In genomic region chr16:49854227-49855203, GRCh38 we compare ENCODE assay signal across 9 cellular contexts. TPM values are rescaled to one million over a fixed set of nuclear protein-coding genes. Genes with fewer than 3 reads are reported as not detected.
DNase-seq lines count a peak whose midpoint lies in the region; ATAC-seq, FAIRE-seq and TF ChIP-seq lines count a peak whose summit lies in the region.
"Had no signal": no experiment of that assay in that cellular context is flagged by ENCODE, and none has a peak within 500 bp of the region (broad histone marks: within the 10 kb centered on the region; RNA-seq: fewer than 3 reads in every experiment).

No MANE protein-coding gene starts in this region.

- no peaks in the 10 kb centered on the region for H3K79me2 ChIP-seq in fibroblast of lung (ENCODE audit: control insufficient read depth, insufficient read depth, low read length)

- no peak for DNase-seq in RWPE1 (ENCODE audit: low spot score)
- peak in 1 of 2 donors; percentile 43 for DNase-seq in fibroblast of lung (ENCODE audit: low read depth in 2 of 2)
- peak; percentile 37 for DNase-seq in neuronal stem cell (ENCODE audit: low spot score)
- no peak for DNase-seq in frontal cortex (ENCODE audit: low spot score in 2 of 2)
- DNase-seq in CD1c-positive myeloid dendritic cell (ENCODE audit: extremely low spot score) = no peak
- no peak for DNase-seq in cerebellar cortex (ENCODE audit: low spot score)

- no peaks in the 10 kb centered on the region for H3K36me3 ChIP-seq in BLaER1 treated with 17β-estradiol and CSF1 and Interleukin-3, amounts not matched to agents 10 nM and 100 nM
- no peaks in the 10 kb centered on the region for H3K36me3 ChIP-seq in fibroblast of lung (ENCODE audit: control insufficient read depth, insufficient read depth, low read length)
- H3K36me3 ChIP-seq in neuronal stem cell (replicated peaks in 1 of 2; ENCODE audit: control insufficient read depth in 2 of 2, insufficient read depth in 2 of 2, low read length in 2 of 2) = peaks cover 0 to 10% of the 10 kb centered on the region in 2 donors

- ATAC-seq in GM21526 (IDR thresholded peaks at IDR 0.05; ENCODE audit: low FRiP score, unreplicated experiment) = peak; percentile 8

- POLR2A ChIA-PET in RWPE1 (lab: Yijun Ruan, JAX; ENCODE audit: low non-redundant PET) = no interaction called here

- H3K18ac ChIP-seq in neuronal stem cell (ENCODE audit: low read length) = peak overlapping the region; percentile 100

- H4K91ac ChIP-seq in neuronal stem cell (ENCODE audit: low read depth, low read length, poor library complexity) = no peak overlapping the region

- no peak for FAIRE-seq in frontal cortex (lab: Jason Lieb, UNC)

- no CpG with 5 or more reads among the region's 76 CpGs for WGBS in neuronal stem cell (ENCODE audit: extremely low coverage in 2 of 2, insufficient read length in 2 of 2, insufficient replicate concordance in 1 of 2), 2 donors

- H3K14ac ChIP-seq in neuronal stem cell (ENCODE audit: low read length) = peak overlapping the region; percentile 99

- peak overlapping the region; percentile 31 for H3K4ac ChIP-seq in neuronal stem cell (ENCODE audit: low read length)

- H3K9ac ChIP-seq in BLaER1 treated with 17β-estradiol and CSF1 and Interleukin-3, amounts not matched to agents 10 nM and 100 nM = peak overlapping the region; percentile 86 to 97 (median 95)
- H3K9ac ChIP-seq in fibroblast of lung (ENCODE audit: insufficient read depth, low read length) (no peak overlapping the region), neuronal stem cell (ENCODE audit: low read depth, low read length, poor library complexity) (peak overlapping the region; percentile 92)

- peak overlapping the region; percentile 68 for H2BK120ac ChIP-seq in neuronal stem cell (ENCODE audit: low read depth, low read length)

- CTCF ChIA-PET in RWPE1 (lab: Yijun Ruan, JAX) = no interaction called here

- peak overlapping the region; percentile 92 to 100 (median 99) for H3K4me2 ChIP-seq in BLaER1 treated with 17β-estradiol and CSF1 and Interleukin-3, amounts not matched to agents 10 nM and 100 nM
- H3K4me2 ChIP-seq in fibroblast of lung (ENCODE audit: extremely low read depth, insufficient read depth, low read length) (peak overlapping the region; percentile 48), neuronal stem cell (ENCODE audit: insufficient read depth, low read length, poor library complexity, severe bottlenecking) (peak overlapping the region; percentile 81)

- H4K8ac ChIP-seq in neuronal stem cell (ENCODE audit: low read depth, low read length) = no peak overlapping the region

- H3K79me1 ChIP-seq in neuronal stem cell (ENCODE audit: low read depth, low read length) = peaks cover 6% of the 10 kb centered on the region

- peaks cover 0 to 39% (median 10%) of the 10 kb centered on the region in 11 experiments; a peak in 12 of 22 replicates for H4K20me1 ChIP-seq in BLaER1 treated with 17β-estradiol and CSF1 and Interleukin-3, amounts not matched to agents 10 nM and 100 nM
- no peaks in the 10 kb centered on the region for H4K20me1 ChIP-seq in fibroblast of lung (ENCODE audit: control insufficient read depth, extremely low read depth, insufficient read depth, low read length)

- peak overlapping the region; percentile 89 for H2AK5ac ChIP-seq in neuronal stem cell (ENCODE audit: low read depth, low read length)

- no peaks in the 10 kb centered on the region for H3K9me3 ChIP-seq in BLaER1 treated with 17β-estradiol and CSF1 and Interleukin-3, amounts not matched to agents 10 nM and 100 nM (replicated peaks in 1 of 11)
- H3K9me3 ChIP-seq in fibroblast of lung (ENCODE audit: control insufficient read depth, insufficient read depth, low read depth, low read length) (no peaks in the 10 kb centered on the region), neuronal stem cell (replicated peaks in 1 of 2; ENCODE audit: control insufficient read depth in 2 of 2, insufficient read depth in 1 of 2, low read depth in 1 of 2, low read length in 2 of 2) (no peaks in the 10 kb centered on the region)

- peak overlapping the region; percentile 67 to 97 (median 95); a peak in 21 of 22 replicates for H3K27ac ChIP-seq in BLaER1 treated with 17β-estradiol and CSF1 and Interleukin-3, amounts not matched to agents 10 nM and 100 nM
- H3K27ac ChIP-seq in RWPE1 (peak overlapping the region; percentile 43), fibroblast of lung (ENCODE audit: insufficient read depth, low read length) (no peak overlapping the region), neuronal stem cell (replicated peaks; ENCODE audit: low read length) (peak overlapping the region; percentile 84)

- H2AFZ ChIP-seq in fibroblast of lung (ENCODE audit: low read length) (no peak overlapping the region), neuronal stem cell (ENCODE audit: low read length) (peak overlapping the region; percentile 26)

- peaks cover 0 to 23% (median 9%) of the 10 kb centered on the region in 11 experiments; a peak in 13 of 22 replicates for H3K27me3 ChIP-seq in BLaER1 treated with 17β-estradiol and CSF1 and Interleukin-3, amounts not matched to agents 10 nM and 100 nM
- H3K27me3 ChIP-seq in fibroblast of lung (ENCODE audit: control insufficient read depth, insufficient read depth, low read length) (peaks cover 20% of the 10 kb centered on the region), neuronal stem cell (ENCODE audit: control insufficient read depth in 3 of 3, insufficient read depth in 3 of 3, low read depth in 1 of 3, low read length in 3 of 3) (peaks cover 0 to 18% (median 2%) of the 10 kb centered on the region in 3 experiments)

- TF ChIP-seq CTCF in RWPE1 (conservative IDR thresholded peaks at IDR 0.05; ENCODE audit: low read depth) (no peak), fibroblast of lung (conservative IDR thresholded peaks at IDR 0.05 in 1 of 2, IDR thresholded peaks at IDR 0.05 in 1 of 2; ENCODE audit: low read depth in 1 of 2, low read length in 2 of 2) (no peak)

- H3K4me1 ChIP-seq in BLaER1 treated with 17β-estradiol and CSF1 and Interleukin-3, amounts not matched to agents 10 nM and 100 nM = peaks cover 21 to 77% (median 73%) of the 10 kb centered on the region in 10 experiments
- H3K4me1 ChIP-seq in fibroblast of lung (ENCODE audit: control insufficient read depth, extremely low read depth, insufficient read depth, low read length) (no peaks in the 10 kb centered on the region), neuronal stem cell (ENCODE audit: control insufficient read depth in 2 of 2, insufficient read depth in 1 of 2, low read depth in 1 of 2, low read length in 2 of 2) (peaks cover 24 to 59% of the 10 kb centered on the region in 2 donors)

- H2BK5ac ChIP-seq in neuronal stem cell (ENCODE audit: low read length) = peak overlapping the region; percentile 97

- H3K23ac ChIP-seq in neuronal stem cell (ENCODE audit: low read depth, low read length, poor library complexity) = peak overlapping the region; percentile 53

- H3K4me3 ChIP-seq in BLaER1 treated with 17β-estradiol and CSF1 and Interleukin-3, amounts not matched to agents 10 nM and 100 nM = peak overlapping the region; percentile 73 to 87 (median 79)
- H3K4me3 ChIP-seq in fibroblast of lung (replicated peaks in 1 of 4; ENCODE audit: control extremely low read depth in 1 of 4, insufficient read depth in 1 of 4, low read depth in 3 of 4, low read length in 4 of 4) (peak overlapping the region in 3 of 4 experiments; percentile 12 to 38 (median 31)), neuronal stem cell (ENCODE audit: low read length in 2 of 2) (peak overlapping the region; percentile 66 to 87)

- no peak overlapping the region for H2BK12ac ChIP-seq in neuronal stem cell (ENCODE audit: low read length)

- H2BK15ac ChIP-seq in neuronal stem cell (ENCODE audit: low read length) = no peak overlapping the region

RNA-seq across cellular contexts. Expression of gene ZNF423, which starts 1.4 kb away (rescaled TPM):
- total RNA-seq in fibroblast of lung (0.17 and 0.77 TPM in 2 replicates), frontal cortex (7.3 TPM)
- 0.07 and 0.24 TPM in 2 replicates for polyA plus RNA-seq in fibroblast of lung
- polyA plus RNA-seq in fibroblast of lung (2012) = 0.15 and 0.31 TPM in 2 replicates
- 1.3 and 1.8 TPM in 2 replicates for polyA minus RNA-seq in fibroblast of lung (ENCODE audit: low replicate concordance)
- polyA plus RNA-seq in neuronal stem cell (2013, experiment 1 of 2) = 27.7 TPM
- polyA plus RNA-seq in neuronal stem cell (2013, experiment 2 of 2) = 27.1 TPM
- total RNA-seq: HT1080 had no signal

Comparison
In these comparisons a context has a peak if more than half of its experiments do, and no peak if none do; other contexts are left out.
1. H3K4me2 ChIP-seq: peak in every context shown above with its lines; median percentile 99 in BLaER1 treated with 17β-estradiol and CSF1 and Interleukin-3, amounts not matched to agents 10 nM and 100 nM; 81 in neuronal stem cell; 48 in fibroblast of lung.